18 cellular contexts compared by ENCODE assay signal in the genomic region with DNA sequence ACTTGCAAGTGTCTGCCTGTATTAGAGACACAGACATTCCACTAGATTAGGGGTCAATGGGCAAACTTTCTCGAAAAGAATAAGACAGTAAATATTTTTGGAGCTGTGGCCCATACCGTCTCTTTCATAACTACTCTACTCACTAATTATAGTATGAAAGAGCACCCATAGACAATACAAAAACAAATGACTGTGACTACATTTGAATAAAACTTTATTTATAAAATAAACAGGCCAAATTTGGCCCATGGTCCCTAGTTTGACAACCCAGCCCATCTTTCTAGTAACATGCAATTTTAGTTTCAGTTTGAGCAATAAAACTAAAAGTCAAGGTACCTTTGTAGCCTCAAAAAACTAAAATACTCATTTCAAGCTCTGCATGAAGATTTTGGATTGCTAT.
"Had no signal": no experiment of that assay in that cellular context is flagged by ENCODE, and none has a peak within 500 bp of the region (broad histone marks: within the 10 kb centered on the region; RNA-seq: fewer than 3 reads in every experiment).

No MANE protein-coding gene starts in this region.

- DNase-seq: activated naive CD4-positive, alpha-beta T cell treated with Interleukin-2 at 50 U/mL for 16 hours; activated naive CD8-positive, alpha-beta T cell treated with anti-CD3 and anti-CD28 coated beads for 36 hours; activated T-cell treated with anti-CD3 and anti-CD28 coated beads, Interleukin-2, amount 50 U/mL, for 24 hours; dorsolateral prefrontal cortex; effector memory CD8-positive, alpha-beta T cell; lower lobe of right lung; ovary; psoas muscle; right cardiac atrium; stimulated activated CD4-positive, alpha-beta T cell treated with anti-CD3 and anti-CD28 coated beads, Interleukin-12 subunit alpha, Interleukin-12 subunit beta, amount 100 ng/mL, for 4 hours; substantia nigra; T-helper 1 cell had no signal

- H3K36me3 Mint-ChIP-seq: activated naive CD8-positive, alpha-beta T cell treated with anti-CD3 and anti-CD28 coated beads for 36 hours; natural killer cell treated with Interleukin-12 subunit alpha and Interleukin-12 subunit beta and Interleukin-15 and Interleukin-18, amount 100 ng/mL, for 72 hours had no signal

- H3K36me3 ChIP-seq: lower lobe of right lung, ovary, tibial nerve had no signal

- H3K27me3 ChIP-seq: ovary, tibial nerve had no signal

- H3K4me1 ChIP-seq: lower lobe of right lung, psoas muscle had no signal

- ATAC-seq: effector memory CD8-positive, alpha-beta T cell; left lobe of liver; lower lobe of right lung; natural killer cell treated with Interleukin-12 subunit alpha and Interleukin-12 subunit beta and Interleukin-15 and Interleukin-18, amount 100 ng/mL, for 72 hours; psoas muscle; right cardiac atrium had no signal

- H3K4me1 Mint-ChIP-seq: central memory CD8-positive, alpha-beta T cell had no signal

- H3K4me3 Mint-ChIP-seq: activated naive CD8-positive, alpha-beta T cell treated with anti-CD3 and anti-CD28 coated beads for 36 hours; activated T-cell treated with anti-CD3 and anti-CD28 coated beads, Interleukin-2, amount 50 U/mL, for 24 hours; central memory CD8-positive, alpha-beta T cell; effector memory CD8-positive, alpha-beta T cell; natural killer cell treated with Interleukin-12 subunit alpha and Interleukin-12 subunit beta and Interleukin-15 and Interleukin-18, amount 100 ng/mL, for 72 hours; stimulated activated naive CD8-positive, alpha-beta T cell treated with anti-CD3 and anti-CD28 coated beads, Interleukin-15, Interleukin-2, amounts not matched to agents 100 ng/mL and 50 ng/mL, for 24 hours had no signal

- H3K27ac ChIP-seq: dorsolateral prefrontal cortex, lower lobe of right lung, ovary, psoas muscle, tibial nerve had no signal

- H3K9me3 ChIP-seq: lower lobe of right lung, ovary, psoas muscle, tibial nerve had no signal

- H3K27ac Mint-ChIP-seq: activated naive CD8-positive, alpha-beta T cell treated with anti-CD3 and anti-CD28 coated beads for 36 hours; activated T-cell treated with anti-CD3 and anti-CD28 coated beads, Interleukin-2, amount 50 U/mL, for 24 hours; activated T-helper 2 cell treated with anti-CD3 and anti-CD28 coated beads, Interferon-gamma antibody, Interleukin-2, Interleukin-4, amounts not matched to agents 10 μg/mL and 5 μg/mL and 100 μg/mL, durations not matched to agents 14 hours and 24 hours and 36 hours; effector memory CD8-positive, alpha-beta T cell; natural killer cell treated with Interleukin-12 subunit alpha and Interleukin-12 subunit beta and Interleukin-15 and Interleukin-18, amount 100 ng/mL, for 72 hours; stimulated activated naive CD8-positive, alpha-beta T cell treated with anti-CD3 and anti-CD28 coated beads, Interleukin-15, Interleukin-2, amounts not matched to agents 100 ng/mL and 50 ng/mL, for 24 hours had no signal

- H3K9me3 Mint-ChIP-seq: activated naive CD8-positive, alpha-beta T cell treated with anti-CD3 and anti-CD28 coated beads for 36 hours; activated T-cell treated with anti-CD3 and anti-CD28 coated beads, Interleukin-2, amount 50 U/mL, for 24 hours; activated T-helper 2 cell treated with anti-CD3 and anti-CD28 coated beads, Interferon-gamma antibody, Interleukin-2, Interleukin-4, amounts not matched to agents 10 μg/mL and 5 μg/mL and 100 μg/mL, durations not matched to agents 14 hours and 24 hours and 36 hours; central memory CD8-positive, alpha-beta T cell; natural killer cell treated with Interleukin-12 subunit alpha and Interleukin-12 subunit beta and Interleukin-15 and Interleukin-18, amount 100 ng/mL, for 72 hours; stimulated activated naive CD8-positive, alpha-beta T cell treated with anti-CD3 and anti-CD28 coated beads, Interleukin-15, Interleukin-2, amounts not matched to agents 100 ng/mL and 50 ng/mL, for 24 hours had no signal

- H3K4me3 ChIP-seq: dorsolateral prefrontal cortex, lower lobe of right lung, ovary, psoas muscle, tibial nerve had no signal
